ENCODE assay signal across 14 cellular contexts in genomic region chr16:51556694-51557327, GRCh38.
DNase-seq lines count a peak whose midpoint lies in the region; ATAC-seq and TF ChIP-seq lines count a peak whose summit lies in the region.
"Had no signal": no experiment of that assay in that cellular context is flagged by ENCODE, and none has a peak within 500 bp of the region (broad histone marks: within the 10 kb centered on the region; RNA-seq: fewer than 3 reads in every experiment).

No MANE protein-coding gene starts in this region.

- in situ Hi-C loops in astrocyte of the spinal cord (cut with HindIII; ENCODE audit: low sequenced_read_pairs), result no loop called here

- peak overlapping the region; percentile 86 for H3K27ac ChIP-seq in ACC112 (ENCODE audit: low read depth, low read length)
- H3K27ac ChIP-seq in aorta (ENCODE audit: low read depth in 1 of 2, low read length in 2 of 2), result no peak overlapping the region
- H3K27ac ChIP-seq: heart right ventricle had no signal

- H3K9me3 ChIP-seq in aorta (ENCODE audit: control insufficient read depth, low read length), result no peaks in the 10 kb centered on the region
- H3K9me3 ChIP-seq: heart right ventricle, stomach had no signal

- DNase-seq in HFF-Myc (ENCODE audit: extremely low read depth, low read depth) (peak; percentile 92), astrocyte of the spinal cord (ENCODE audit: low read depth, low spot score) (peak; percentile 95), islet precursor cell (peak; percentile 68), SKM-1 (lab: John Stamatoyannopoulos, UW; ENCODE audit: unreplicated experiment) (no peak), T-helper 9 cell (no peak), aorta (no peak)
- DNase-seq: activated CD4-positive, alpha-beta T cell treated with anti-CD3 and anti-CD28 coated beads, Interleukin-2, amount 50 U/mL, for 4 hours; amygdala; heart right ventricle; NCI-H1105 treated with DMSO at 0.1 percent for 48 hours; stomach had no signal

- no peaks in the 10 kb centered on the region for H3K79me2 ChIP-seq in ACC112 (ENCODE audit: control insufficient read depth, insufficient read depth, low read length, unreplicated experiment)

- H2AFZ ChIP-seq in ACC112 (ENCODE audit: low read length, unreplicated experiment), result peak overlapping the region; percentile 31

- TF ChIP-seq CTCF in HFF-Myc (IDR thresholded peaks at IDR 0.05; ENCODE audit: low read depth, low read length, missing control alignments) (no peak), astrocyte of the spinal cord (IDR thresholded peaks at IDR 0.05; ENCODE audit: low read depth, low read length) (peak; percentile 25)

- H3K4me1 ChIP-seq in ACC112 (ENCODE audit: control insufficient read depth, insufficient read depth, low read length, unreplicated experiment), result peaks cover 12% of the 10 kb centered on the region
- H3K4me1 ChIP-seq in aorta (ENCODE audit: control insufficient read depth in 1 of 2, insufficient read depth in 2 of 2, low read length in 2 of 2), result no peaks in the 10 kb centered on the region
- H3K4me1 ChIP-seq: heart right ventricle, stomach had no signal

- H3K36me3 ChIP-seq in ACC112 (ENCODE audit: insufficient read depth, low read length) (no peaks in the 10 kb centered on the region), aorta (ENCODE audit: control insufficient read depth in 1 of 2, insufficient read depth in 2 of 2, low read length in 1 of 2) (no peaks in the 10 kb centered on the region)
- H3K36me3 ChIP-seq: heart right ventricle, stomach had no signal

- no peaks in the 10 kb centered on the region for H3K27me3 ChIP-seq in ACC112 (ENCODE audit: insufficient read depth, low read length)
- H3K27me3 ChIP-seq in aorta (ENCODE audit: control insufficient read depth in 1 of 2, insufficient read depth in 2 of 2, low read length in 1 of 2), result no peaks in the 10 kb centered on the region
- H3K27me3 ChIP-seq: heart right ventricle, stomach had no signal

- WGBS in aorta, 2 donors, result 17 to 20% methylated on average over 9 of the region's 9 CpGs

- ATAC-seq in HG03342 (IDR thresholded peaks at IDR 0.05; ENCODE audit: unreplicated experiment) (no peak), aorta (ENCODE audit: low FRiP score) (no peak)
- ATAC-seq: Panc1 had no signal

- intact Hi-C loops in aorta (cut with DNase I), result no loop called here

- H3K4me3 ChIP-seq in ACC112 (ENCODE audit: low read depth, low read length), result peak overlapping the region; percentile 46
- H3K4me3 ChIP-seq in HFF-Myc (replicated peaks; ENCODE audit: low read depth, low read length), result no peak overlapping the region
- H3K4me3 ChIP-seq in astrocyte of the spinal cord (ENCODE audit: low read depth, low read length), result no peak overlapping the region
- no peak overlapping the region for H3K4me3 ChIP-seq in aorta (ENCODE audit: low read length in 2 of 2)
- H3K4me3 ChIP-seq: heart right ventricle, stomach had no signal

Comparison
In these comparisons a context has a peak if more than half of its experiments do, and no peak if none do; other contexts are left out.
1. DNase-seq: peak in HFF-Myc (single experiment), astrocyte of the spinal cord (single experiment) and islet precursor cell (single experiment); none in SKM-1 (single experiment), T-helper 9 cell (single experiment) and aorta (0 of 2).